Comparison of ENCODE assay signal across 23 cellular contexts in the genomic region with DNA sequence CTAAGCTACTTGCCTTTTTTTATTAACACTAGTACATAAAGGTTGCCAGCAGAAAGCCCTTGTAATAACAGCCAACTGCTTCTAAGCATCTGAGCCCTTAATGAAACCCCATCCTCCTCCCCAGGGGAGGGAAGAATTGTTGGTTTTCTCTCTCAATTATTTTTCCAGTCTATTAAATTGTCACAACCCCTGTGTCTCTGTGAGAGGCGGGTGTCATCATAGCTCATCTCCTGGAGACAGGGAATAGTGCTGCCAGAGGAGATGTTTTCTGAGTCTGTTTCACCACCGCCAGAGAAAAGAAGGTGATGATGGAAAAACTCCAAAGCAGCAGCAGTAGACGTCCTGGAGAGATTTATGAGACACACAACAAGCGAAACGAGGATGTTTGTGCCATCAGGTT.
"Had no signal": no experiment of that assay in that cellular context is flagged by ENCODE, and none has a peak within 500 bp of the region (broad histone marks: within the 10 kb centered on the region; RNA-seq: fewer than 3 reads in every experiment).

No MANE protein-coding gene starts in this region.

- H3K36me3 ChIP-seq: breast epithelium, heart left ventricle, neutrophil, ovary, prostate gland, thyroid gland had no signal

- H3K27ac ChIP-seq: breast epithelium, coronary artery, epithelial cell of prostate, heart left ventricle, neutrophil, ovary, prostate gland, thyroid gland had no signal

- H3K27me3 Mint-ChIP-seq: activated naive CD8-positive, alpha-beta T cell treated with anti-CD3 and anti-CD28 coated beads, Interleukin-2, amount 10 ng/mL, durations not matched to agents 7 days and 5 days; natural killer cell treated with Interleukin-12 subunit alpha and Interleukin-12 subunit beta and Interleukin-15 and Interleukin-18, amount 100 ng/mL, for 72 hours had no signal

- H3K4me3 Mint-ChIP-seq: activated naive CD4-positive, alpha-beta T cell treated with anti-CD3 and anti-CD28 coated beads for 36 hours; activated naive CD8-positive, alpha-beta T cell treated with anti-CD3 and anti-CD28 coated beads, Interleukin-2, amount 10 ng/mL, durations not matched to agents 7 days and 5 days; memory B cell; natural killer cell treated with Interleukin-12 subunit alpha and Interleukin-12 subunit beta and Interleukin-15 and Interleukin-18, amount 100 ng/mL, for 72 hours had no signal

- H3K4me1 Mint-ChIP-seq: activated naive CD8-positive, alpha-beta T cell treated with anti-CD3 and anti-CD28 coated beads, Interleukin-2, amount 10 ng/mL, durations not matched to agents 7 days and 5 days; memory B cell had no signal

- H3K27me3 ChIP-seq: breast epithelium, heart left ventricle, neutrophil, ovary, thyroid gland had no signal

- H3K36me3 Mint-ChIP-seq: activated naive CD8-positive, alpha-beta T cell treated with anti-CD3 and anti-CD28 coated beads, Interleukin-2, amount 10 ng/mL, durations not matched to agents 7 days and 5 days; memory B cell; natural killer cell treated with Interleukin-12 subunit alpha and Interleukin-12 subunit beta and Interleukin-15 and Interleukin-18, amount 100 ng/mL, for 72 hours had no signal

- ATAC-seq: heart left ventricle; left cardiac atrium; natural killer cell treated with Interleukin-12 subunit alpha and Interleukin-12 subunit beta and Interleukin-15 and Interleukin-18, amount 100 ng/mL, for 72 hours; right cardiac atrium; stimulated activated naive CD8-positive, alpha-beta T cell treated with anti-CD3 and anti-CD28 coated beads, Interleukin-15, Interleukin-2, amounts not matched to agents 100 U/mL and 50 U/mL, for 24 hours had no signal

- H3K9me3 Mint-ChIP-seq: activated naive CD8-positive, alpha-beta T cell treated with anti-CD3 and anti-CD28 coated beads, Interleukin-2, amount 10 ng/mL, durations not matched to agents 7 days and 5 days had no signal

- H3K9me3 ChIP-seq: breast epithelium, heart left ventricle, neutrophil, ovary, prostate gland, thyroid gland had no signal

- DNase-seq: activated CD4-positive, alpha-beta T cell treated with anti-CD3 and anti-CD28 coated beads for 4 hours; activated CD4-positive, alpha-beta T cell treated with anti-CD3 and anti-CD28 coated beads, Interleukin-2, amount 50 U/mL, for 48 hours; activated CD4-positive, CD25-positive, alpha-beta regulatory T cell; activated naive CD4-positive, alpha-beta T cell treated with anti-CD3 and anti-CD28 coated beads for 36 hours; activated naive CD8-positive, alpha-beta T cell treated with anti-CD3 and anti-CD28 coated beads, Interleukin-2, amount 10 ng/mL, durations not matched to agents 7 days and 5 days; activated T-cell treated with anti-CD3 and anti-CD28 coated beads, Interleukin-2, amount 50 U/mL, for 48 hours; amniotic stem cell; cerebellar nuclear complex; heart left ventricle; islet precursor cell; left cardiac atrium; ovary; right cardiac atrium; stimulated activated CD4-positive, alpha-beta T cell treated with anti-CD3 and anti-CD28 coated beads, Interleukin-4, amount 100 ng/mL, for 24 hours; stimulated activated naive CD8-positive, alpha-beta T cell treated with anti-CD3 and anti-CD28 coated beads, Interleukin-15, Interleukin-2, amounts not matched to agents 100 U/mL and 50 U/mL, for 24 hours; thyroid gland had no signal

- H3K4me1 ChIP-seq: breast epithelium, heart left ventricle, prostate gland, thyroid gland had no signal

- H3K4me3 ChIP-seq: breast epithelium, coronary artery, heart left ventricle, ovary, prostate gland, thyroid gland had no signal

- H3K27ac Mint-ChIP-seq: activated naive CD4-positive, alpha-beta T cell treated with anti-CD3 and anti-CD28 coated beads for 36 hours; activated naive CD8-positive, alpha-beta T cell treated with anti-CD3 and anti-CD28 coated beads, Interleukin-2, amount 10 ng/mL, durations not matched to agents 7 days and 5 days; memory B cell; natural killer cell treated with Interleukin-12 subunit alpha and Interleukin-12 subunit beta and Interleukin-15 and Interleukin-18, amount 100 ng/mL, for 72 hours had no signal
